In genomic region chr6:63743691-63744090, GRCh38 we compare ENCODE assay signal across 21 cellular contexts.
DNase-seq lines count a peak whose midpoint lies in the region; ATAC-seq and TF ChIP-seq lines count a peak whose summit lies in the region.
"Had no signal": no experiment of that assay in that cellular context is flagged by ENCODE, and none has a peak within 500 bp of the region (broad histone marks: within the 10 kb centered on the region; RNA-seq: fewer than 3 reads in every experiment).

No MANE protein-coding gene starts in this region.

- TF ChIP-seq CTCF in liver (IDR thresholded peaks at IDR 0.05; ENCODE audit: low read depth, low read length, missing input control) = no peak
- TF ChIP-seq CTCF in GM10248 (IDR thresholded peaks at IDR 0.05; ENCODE audit: control extremely low read depth, extremely low read depth, low read depth, missing control alignments) = no peak

- no peaks in the 10 kb centered on the region for H3K27me3 ChIP-seq in liver (ENCODE audit: control insufficient read depth in 4 of 4, insufficient read depth in 4 of 4, low read length in 3 of 4)
- H3K27me3 ChIP-seq: BE2C, BLaER1 had no signal

- peaks cover 0 to 22% (median 7%) of the 10 kb centered on the region in 4 donors for H3K4me1 ChIP-seq in liver (ENCODE audit: control insufficient read depth in 4 of 4, insufficient read depth in 4 of 4, low read length in 3 of 4)
- H3K4me1 ChIP-seq: BE2C, BLaER1 had no signal

- no peak overlapping the region for H3K4me3 ChIP-seq in liver (ENCODE audit: low read depth in 1 of 3, low read length in 3 of 3)
- H3K4me3 ChIP-seq: BLaER1 had no signal

- H3K36me3 ChIP-seq in liver (ENCODE audit: control insufficient read depth in 4 of 4, insufficient read depth in 3 of 4, low read depth in 1 of 4, low read length in 3 of 4) = no peaks in the 10 kb centered on the region
- H3K36me3 ChIP-seq: BE2C, BLaER1 had no signal

- CTCF ChIA-PET in GM10248 (lab: Yijun Ruan, JAX) = no interaction called here

- no peak for TF ChIP-seq RAD21 in liver (IDR thresholded peaks at IDR 0.05)

- H3K9me3 ChIP-seq in liver (ENCODE audit: control insufficient read depth in 4 of 4, low read length in 3 of 4) = no peaks in the 10 kb centered on the region
- H3K9me3 ChIP-seq: BE2C had no signal

- H3K9ac ChIP-seq in liver (ENCODE audit: low read depth in 1 of 2, low read length in 2 of 2) = no peak overlapping the region
- H3K9ac ChIP-seq: BLaER1 had no signal

- POLR2A ChIA-PET in GM10248 (lab: Yijun Ruan, JAX) = no interaction called here

- ATAC-seq in left lobe of liver = peak; percentile 82

- DNase-seq in left lobe of liver (ENCODE audit: low spot score) (no peak), NCI-H2029 treated with DMSO at 0.1 percent for 48 hours (lab: John Stamatoyannopoulos, UW) (no peak), GM10248 (ENCODE audit: extremely low spot score) (no peak), OCI-M1 (lab: John Stamatoyannopoulos, UW) (no peak)
- DNase-seq: 8988T; ACHN; BE2C; C1 segment of cervical spinal cord; CD4-positive, alpha-beta memory T cell; CD4-positive, CD25-positive, alpha-beta regulatory T cell; CD8-positive, alpha-beta memory T cell; COR-L47; DMS 273 treated with DMSO at 0.1 percent for 48 hours; DMS153; DMS53; DMS79; DND-41; EL; GDM1 had no signal

- H3K27ac ChIP-seq in liver (ENCODE audit: low read depth in 1 of 2, low read length in 2 of 2) = peak overlapping the region in 1 of 2 donors; percentile 7
- H3K27ac ChIP-seq: BLaER1 had no signal

TF ChIP-seq in liver, 16 proteins besides CTCF, POLR2A, EP300 and RAD21:
- TF ChIP-seq HNF4A (conservative IDR thresholded peaks at IDR 0.05) (peak; percentile 41 to 46), YY1 (IDR thresholded peaks at IDR 0.05) (peak; percentile 17), FOXA1 (IDR thresholded peaks at IDR 0.05) (no peak), RXRA (IDR thresholded peaks at IDR 0.05) (peak in 1 of 2 donors; percentile 15), EGR1 (IDR thresholded peaks at IDR 0.05; ENCODE audit: low read depth in 2 of 2) (no peak), ZBTB33 (IDR thresholded peaks at IDR 0.05) (no peak), FOXA2 (IDR thresholded peaks at IDR 0.05) (no peak), JUND (IDR thresholded peaks at IDR 0.05) (no peak)
